8 cellular contexts compared by ENCODE assay signal in genomic region chr2:202375611-202376408, GRCh38. TPM values are rescaled to one million over a fixed set of nuclear protein-coding genes. Genes with fewer than 3 reads are reported as not detected.
DNase-seq lines count a peak whose midpoint lies in the region; ATAC-seq and TF ChIP-seq lines count a peak whose summit lies in the region.

TSS of gene BMPR2 (plus strand) at chr2:202376327. CDS start at chr2:202377475, 1,148 bp downstream.

- intact Hi-C loops in left cardiac atrium (cut with DNase I) (loop anchor here (10.0 kb wide), 2 partner anchors 91 to 119 kb away; no protein-coding TSS in a partner anchor), posterior vena cava (cut with DNase I) (no loop called here)

- no peaks in the 10 kb centered on the region for H3K27me3 ChIP-seq in upper lobe of left lung

- peak; percentile 76 for ATAC-seq in HG02763 (IDR thresholded peaks at IDR 0.05; ENCODE audit: unreplicated experiment)
- peak; percentile 92 to 93 for ATAC-seq in left cardiac atrium
- ATAC-seq in upper lobe of left lung (ENCODE audit: low FRiP score in 2 of 2), result peak; percentile 90 to 92

- peak within 1 kb of the TSS; percentile 94 for H3K4me3 ChIP-seq in GM12875 (ENCODE audit: low read depth, low read length)
- peak within 1 kb of the TSS; percentile 47 to 87 (median 80) for H3K4me3 ChIP-seq in upper lobe of left lung

- TF ChIP-seq POLR2A in upper lobe of left lung (IDR thresholded peaks at IDR 0.05), result peak; percentile 53 to 93 (median 76)

- TF ChIP-seq CTCF in GM12875 (IDR thresholded peaks at IDR 0.05; ENCODE audit: borderline replicate concordance, insufficient read depth, low read depth, low read length), result no peak
- no peak for TF ChIP-seq CTCF in upper lobe of left lung (IDR thresholded peaks at IDR 0.05)

- peak; percentile 82 for DNase-seq in NCI-H1417 treated with DMSO at 0.1 percent for 48 hours (lab: John Stamatoyannopoulos, UW)
- DNase-seq in T follicular helper cell (ENCODE audit: low read depth), result peak; percentile 71
- peak; percentile 77 for DNase-seq in amniotic epithelial cell (ENCODE audit: low read depth)
- peak; percentile 89 for DNase-seq in left cardiac atrium
- DNase-seq in posterior vena cava (ENCODE audit: low spot score), result peak; percentile 95
- peak; percentile 94 to 98 for DNase-seq in upper lobe of left lung

- peak within 1 kb of the TSS; percentile 93 to 97 (median 96) for H3K27ac ChIP-seq in upper lobe of left lung

- 0% methylated on average over 13 to 52 of the region's 70 CpGs for WGBS in upper lobe of left lung, 2 donors

- peaks cover 7 to 14% (median 11%) of the 10 kb centered on the region in 4 donors for H3K4me1 ChIP-seq in upper lobe of left lung

- no peaks in the 10 kb centered on the region for H3K9me3 ChIP-seq in upper lobe of left lung

- no peaks in the 10 kb centered on the region for H3K36me3 ChIP-seq in upper lobe of left lung

- TF ChIP-seq EP300 in upper lobe of left lung (IDR thresholded peaks at IDR 0.05), result peak in 2 of 4 donors; percentile 29 to 53

RNA-seq across cellular contexts. Expression of gene BMPR2, which starts in this region (rescaled TPM):
- 10 to 100 TPM; 46.7 to 65.8 TPM for total RNA-seq in left cardiac atrium
- 10 to 100 TPM; 69.0 to 83.6 TPM for total RNA-seq in posterior vena cava
- 100 to 1,000 TPM in 1 of 6 donors, 10 to 100 TPM in 5; 23.0 to 133 (median 77.2) TPM for total RNA-seq in upper lobe of left lung

Comparison
In these comparisons a context has a peak if more than half of its experiments do, and no peak if none do; other contexts are left out.
1. Peak in every context shown above with its lines: DNase-seq, ATAC-seq, H3K4me3 ChIP-seq and H3K27ac ChIP-seq.
2. intact Hi-C loops: an anchor here in left cardiac atrium (10.0 kb wide); none called in posterior vena cava.